Comparison of ENCODE assay signal across 28 cellular contexts in the genomic region with DNA sequence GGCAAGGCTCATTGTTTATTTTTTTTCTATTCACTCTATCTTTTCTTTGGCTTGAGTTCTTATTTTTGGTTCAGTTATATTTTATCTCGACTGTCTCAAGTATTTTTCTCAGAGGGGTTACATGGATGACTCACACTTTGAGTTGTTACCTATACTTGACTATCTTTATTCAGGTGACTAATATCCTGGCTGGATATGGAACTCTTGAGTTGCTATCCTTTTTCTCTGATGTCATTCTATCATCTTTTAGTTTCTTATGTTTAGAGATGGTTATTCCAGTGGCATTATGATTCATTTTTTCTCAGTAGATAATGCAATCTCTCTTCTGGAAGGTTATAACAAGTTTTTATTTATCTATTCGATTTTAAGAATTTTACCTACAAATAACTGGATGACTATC.
DNase-seq lines count a peak whose midpoint lies in the region; ATAC-seq, FAIRE-seq and TF ChIP-seq lines count a peak whose summit lies in the region.
"Had no signal": no experiment of that assay in that cellular context is flagged by ENCODE, and none has a peak within 500 bp of the region (broad histone marks: within the 10 kb centered on the region; RNA-seq: fewer than 3 reads in every experiment).

No MANE protein-coding gene starts in this region.

- dilution Hi-C loops in endothelial cell of umbilical vein (cut with MboI; ENCODE audit: extremely low pct_ligation_motif_present, low sequenced_read_pairs), result no loop called here

- no peak overlapping the region for H3K9ac ChIP-seq in endothelial cell of umbilical vein (replicated peaks; ENCODE audit: extremely low read depth, insufficient read depth, low read length)
- H3K9ac ChIP-seq: BLaER1 had no signal

- H3K9me3 Mint-ChIP-seq in activated T-cell treated with anti-CD3 and anti-CD28 coated beads, Interleukin-2, amount 50 U/mL, for 4 hours, result no peaks in the 10 kb centered on the region

- BruUV-seq in endothelial cell of umbilical vein (replicated peaks; lab: Mats Ljungman, UMichigan), result no TSS peak

- no peaks in the 10 kb centered on the region for H3K79me2 ChIP-seq in endothelial cell of umbilical vein (ENCODE audit: control insufficient read depth, insufficient read depth, low read length)

- no peaks in the 10 kb centered on the region for H3K36me3 Mint-ChIP-seq in activated T-cell treated with anti-CD3 and anti-CD28 coated beads, Interleukin-2, amount 50 U/mL, for 4 hours (ENCODE audit: insufficient read depth)
- H3K36me3 Mint-ChIP-seq: naive thymus-derived CD8-positive, alpha-beta T cell; type B pancreatic cell had no signal

- H3K4me1 ChIP-seq in endothelial cell of umbilical vein (ENCODE audit: control insufficient read depth, extremely low read depth, insufficient read depth, low read length), result peaks cover 3% of the 10 kb centered on the region
- H3K4me1 ChIP-seq: BLaER1, heart right ventricle, right atrium auricular region had no signal

- CTCF ChIA-PET in endothelial cell of umbilical vein (lab: Charles Lee), result no interaction called here

- H3K9me3 ChIP-seq in endothelial cell of umbilical vein (replicated peaks; ENCODE audit: control insufficient read depth, insufficient read depth, low read length), result no peaks in the 10 kb centered on the region
- H3K9me3 ChIP-seq: BLaER1, heart right ventricle, ovary, right atrium auricular region had no signal

- peaks cover 7% of the 10 kb centered on the region for H3K4me1 Mint-ChIP-seq in activated T-cell treated with anti-CD3 and anti-CD28 coated beads, Interleukin-2, amount 50 U/mL, for 4 hours (ENCODE audit: low read depth)
- H3K4me1 Mint-ChIP-seq: naive thymus-derived CD8-positive, alpha-beta T cell had no signal

- no peaks in the 10 kb centered on the region for H4K20me1 ChIP-seq in endothelial cell of umbilical vein (replicated peaks; ENCODE audit: control insufficient read depth, extremely low read depth, insufficient read depth, low read length)
- H4K20me1 ChIP-seq: BLaER1 had no signal

- intact Hi-C loops in endothelial cell of umbilical vein (cut with micrococcal nuclease), result no loop called here

- peak; percentile 78 for ATAC-seq in activated T-cell treated with anti-CD3 and anti-CD28 coated beads, Interleukin-2, amount 50 U/mL, for 4 hours
- ATAC-seq in stimulated activated naive CD8-positive, alpha-beta T cell treated with anti-CD3 and anti-CD28 coated beads, Interleukin-15, Interleukin-2, amounts not matched to agents 100 U/mL and 50 U/mL, for 24 hours, result peak; percentile 85
- ATAC-seq: heart right ventricle; left lobe of liver; naive thymus-derived CD8-positive, alpha-beta T cell; Panc1 had no signal

- H3K27ac ChIP-seq in endothelial cell of umbilical vein (ENCODE audit: insufficient read depth, low read depth, low read length) (no peak overlapping the region), caudate nucleus (ENCODE audit: low read depth, low read length) (no peak overlapping the region)
- H3K27ac ChIP-seq: BLaER1, heart right ventricle, ovary, right atrium auricular region, SK-N-MC, WERI-Rb-1 had no signal

- TF ChIP-seq CTCF in endothelial cell of umbilical vein (IDR thresholded peaks at IDR 0.05; ENCODE audit: extremely low read depth in 1 of 2, insufficient read depth in 1 of 2, low read depth in 1 of 2, low read length in 2 of 2), result no peak

- H3K9me1 ChIP-seq in endothelial cell of umbilical vein (replicated peaks; ENCODE audit: control insufficient read depth, extremely low read depth, insufficient read depth, low read length), result no peaks in the 10 kb centered on the region

- POLR2A ChIA-PET in endothelial cell of umbilical vein (lab: Charles Lee), result no interaction called here

- H3K27me3 ChIP-seq in endothelial cell of umbilical vein (ENCODE audit: control insufficient read depth in 2 of 2, insufficient read depth in 2 of 2, low read length in 2 of 2), result no peaks in the 10 kb centered on the region
- H3K27me3 ChIP-seq: BLaER1, heart right ventricle, ovary, right atrium auricular region had no signal

- H3K27me3 Mint-ChIP-seq in activated T-cell treated with anti-CD3 and anti-CD28 coated beads, Interleukin-2, amount 50 U/mL, for 4 hours (ENCODE audit: low read depth), result peaks cover 10% of the 10 kb centered on the region

- H3K36me3 ChIP-seq in endothelial cell of umbilical vein (ENCODE audit: control insufficient read depth in 2 of 2, extremely low read depth in 1 of 2, insufficient read depth in 2 of 2, low read length in 2 of 2), result no peaks in the 10 kb centered on the region
- H3K36me3 ChIP-seq: BLaER1, heart right ventricle, ovary, right atrium auricular region, WERI-Rb-1 had no signal

- H2AFZ ChIP-seq in endothelial cell of umbilical vein (ENCODE audit: low read depth, low read length), result no peak overlapping the region

- H3K4me2 ChIP-seq in endothelial cell of umbilical vein (ENCODE audit: insufficient read depth, low read length), result no peak overlapping the region
- H3K4me2 ChIP-seq: BLaER1 had no signal

- no peak for DNase-seq in activated T-cell treated with anti-CD3 and anti-CD28 coated beads, Interleukin-2, amount 50 U/mL, for 4 hours
- no peak for DNase-seq in activated T-cell treated with anti-CD3 and anti-CD28 coated beads, Interleukin-2, amount 50 U/mL, for 48 hours
- DNase-seq in RKO (ENCODE audit: low spot score) (peak; percentile 28), endothelial cell of umbilical vein (ENCODE audit: low read depth, low spot score) (no peak), caudate nucleus (lab: John Stamatoyannopoulos, UW) (no peak), NCI-H446 treated with DMSO at 0.1 percent for 48 hours (lab: John Stamatoyannopoulos, UW) (no peak), HUDEP-2 (lab: John Stamatoyannopoulos, UW; ENCODE audit: unreplicated experiment in 76 of 76) (no peak)
- DNase-seq in stimulated activated naive CD8-positive, alpha-beta T cell treated with anti-CD3 and anti-CD28 coated beads, Interleukin-15, Interleukin-2, amounts not matched to agents 100 U/mL and 50 U/mL, for 24 hours, result no peak
- DNase-seq: ACHN; activated CD4-positive, alpha-beta T cell treated with anti-CD3 and anti-CD28 coated beads, Interleukin-2, amount 50 U/mL, for 48 hours; activated naive CD4-positive, alpha-beta T cell treated with anti-CD3 and anti-CD28 coated beads, Interleukin-2, amount 50 U/mL, for 16 hours; cortex of kidney; heart right ventricle; naive thymus-derived CD8-positive, alpha-beta T cell; NCI-H2081 treated with DMSO at 0.1 percent for 48 hours; NCI-H510A; NK-92 treated with Interleukin-12 subunit alpha and Interleukin-12 subunit beta, amount 100 ng/mL, for 24 hours; ovary; stimulated activated CD4-positive, alpha-beta T cell treated with anti-CD3 and anti-CD28 coated beads, Interleukin-12 subunit alpha, Interleukin-12 subunit beta, amount 100 ng/mL, for 4 hours; WERI-Rb-1 had no signal

- no peak for TF ChIP-seq POLR2A in endothelial cell of umbilical vein (IDR thresholded peaks at IDR 0.05; ENCODE audit: low read depth, low read length)

- H3K4me3 Mint-ChIP-seq in activated T-cell treated with anti-CD3 and anti-CD28 coated beads, Interleukin-2, amount 50 U/mL, for 4 hours, result no peak overlapping the region
- H3K4me3 Mint-ChIP-seq: naive thymus-derived CD8-positive, alpha-beta T cell; type B pancreatic cell had no signal

- H3K4me3 ChIP-seq in endothelial cell of umbilical vein (replicated peaks in 1 of 3; ENCODE audit: insufficient read depth in 1 of 3, low read depth in 1 of 3, low read length in 3 of 3), result no peak overlapping the region
- H3K4me3 ChIP-seq: BLaER1, heart right ventricle, ovary, right atrium auricular region, SK-N-MC had no signal

- FAIRE-seq in endothelial cell of umbilical vein (lab: Jason Lieb, UNC), result no peak
- FAIRE-seq: endometrium, H54 had no signal

TF ChIP-seq in endothelial cell of umbilical vein, 7 proteins besides CTCF, POLR2A, EP300 and RAD21:
- TF ChIP-seq JUN (IDR thresholded peaks at IDR 0.05; ENCODE audit: borderline replicate concordance, insufficient read depth, insufficient read length, low read depth), result peak; percentile 8
- TF ChIP-seq FOS (IDR thresholded peaks at IDR 0.05; ENCODE audit: borderline replicate concordance, insufficient read depth, low read length), result peak; percentile 50
- no peak for TF ChIP-seq MYC (IDR thresholded peaks at IDR 0.05; ENCODE audit: low read depth, low read length)
- no peak for TF ChIP-seq POLR2AphosphoS5 (IDR thresholded peaks at IDR 0.05; ENCODE audit: insufficient read depth, low read depth, low read length)
- no peak for TF ChIP-seq EZH2 (IDR thresholded peaks at IDR 0.05; ENCODE audit: borderline replicate concordance, low read depth, low read length, severe bottlenecking)
- no peak for TF ChIP-seq GATA2 (IDR thresholded peaks at IDR 0.05; ENCODE audit: insufficient read depth, insufficient read length, low read depth, low read length)
- TF ChIP-seq, protein P1, sequence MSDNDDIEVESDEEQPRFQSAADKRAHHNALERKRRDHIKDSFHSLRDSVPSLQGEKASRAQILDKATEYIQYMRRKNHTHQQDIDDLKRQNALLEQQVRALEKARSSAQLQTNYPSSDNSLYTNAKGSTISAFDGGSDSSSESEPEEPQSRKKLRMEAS (IDR thresholded peaks at IDR 0.05; ENCODE audit: insufficient read depth, insufficient read length), result no peak
